In genomic region chr21:45583831-45584509, GRCh38 we compare ENCODE assay signal across 21 cellular contexts. TPM values are rescaled to one million over a fixed set of nuclear protein-coding genes. Genes with fewer than 3 reads are reported as not detected.
DNase-seq lines count a peak whose midpoint lies in the region; ATAC-seq and TF ChIP-seq lines count a peak whose summit lies in the region.
"Had no signal": no experiment of that assay in that cellular context is flagged by ENCODE, and none has a peak within 500 bp of the region (broad histone marks: within the 10 kb centered on the region; RNA-seq: fewer than 3 reads in every experiment).

No MANE protein-coding gene starts in this region.

- H3K4me3 ChIP-seq in coronary artery = no peak overlapping the region
- H3K4me3 ChIP-seq: PC-9 had no signal

- peaks cover under 1% of the 10 kb centered on the region for H3K4me1 Mint-ChIP-seq in activated CD8-positive, alpha-beta memory T cell treated with anti-CD3 and anti-CD28 coated beads, Interleukin-2, amount 10 ng/mL, durations not matched to agents 7 days and 5 days
- H3K4me1 Mint-ChIP-seq in type B pancreatic cell (ENCODE audit: unreplicated experiment) = no peaks in the 10 kb centered on the region
- H3K4me1 Mint-ChIP-seq: CD4-positive, CD25-positive, alpha-beta regulatory T cell; IgD-negative memory B cell had no signal

- no peak overlapping the region for H3K27ac Mint-ChIP-seq in activated CD8-positive, alpha-beta memory T cell treated with anti-CD3 and anti-CD28 coated beads, Interleukin-2, amount 10 ng/mL, durations not matched to agents 7 days and 5 days
- no peak overlapping the region for H3K27ac Mint-ChIP-seq in type B pancreatic cell
- H3K27ac Mint-ChIP-seq: CD4-positive, CD25-positive, alpha-beta regulatory T cell; IgD-negative memory B cell had no signal

- peak; percentile 30 for DNase-seq in activated CD8-positive, alpha-beta memory T cell treated with anti-CD3 and anti-CD28 coated beads, Interleukin-2, amount 50 U/mL, for 48 hours
- no peak for DNase-seq in activated CD8-positive, alpha-beta memory T cell treated with anti-CD3 and anti-CD28 coated beads, Interleukin-2, amount 10 ng/mL, durations not matched to agents 7 days and 5 days
- DNase-seq in coronary artery (ENCODE audit: low spot score) (peak; percentile 28), mesenteric fat pad (ENCODE audit: low spot score) (peak; percentile 64), type B pancreatic cell (ENCODE audit: extremely low spot score, unreplicated experiment) (peak; percentile 43), GM03348 (ENCODE audit: low spot score) (no peak)
- DNase-seq: BE2C; CD4-positive, CD25-positive, alpha-beta regulatory T cell; EL; GF-D8; NCI-H1105 treated with DMSO at 0.1 percent for 48 hours; NCI-H2029 treated with DMSO at 0.1 percent for 48 hours; NCI-H226; NCI-H510A treated with DMSO at 0.1 percent for 48 hours; NCI-H748 treated with DMSO at 0.1 percent for 48 hours; PC-9; RPMI8226; SHP77 had no signal

- CTCF ChIA-PET in activated CD8-positive, alpha-beta memory T cell treated with anti-CD3 and anti-CD28 coated beads, Interleukin-2, amount 10 ng/mL, durations not matched to agents 7 days and 5 days (lab: Charles Lee) = interaction anchor here (0.9 to 1.1 kb wide), 2 partner anchors 9 to 11 kb away, joined by 3 read pairs; no protein-coding TSS in a partner anchor

- no peak overlapping the region for H3K4me3 Mint-ChIP-seq in activated CD8-positive, alpha-beta memory T cell treated with anti-CD3 and anti-CD28 coated beads, Interleukin-2, amount 10 ng/mL, durations not matched to agents 7 days and 5 days
- H3K4me3 Mint-ChIP-seq in type B pancreatic cell = no peak overlapping the region
- H3K4me3 Mint-ChIP-seq: CD4-positive, CD25-positive, alpha-beta regulatory T cell; IgD-negative memory B cell had no signal

- TF ChIP-seq CTCF in coronary artery (IDR thresholded peaks at IDR 0.05) = no peak
- TF ChIP-seq CTCF in type B pancreatic cell (conservative IDR thresholded peaks at IDR 0.05) = no peak

- H3K9me3 Mint-ChIP-seq in activated CD8-positive, alpha-beta memory T cell treated with anti-CD3 and anti-CD28 coated beads, Interleukin-2, amount 10 ng/mL, durations not matched to agents 7 days and 5 days (ENCODE audit: low read depth) = peaks cover 16% of the 10 kb centered on the region
- peaks cover 23% of the 10 kb centered on the region for H3K9me3 Mint-ChIP-seq in type B pancreatic cell

- no peak for ATAC-seq in activated CD8-positive, alpha-beta memory T cell treated with anti-CD3 and anti-CD28 coated beads, Interleukin-2, amount 10 ng/mL, durations not matched to agents 7 days and 5 days
- no peak for ATAC-seq in HG02759 (IDR thresholded peaks at IDR 0.05; ENCODE audit: unreplicated experiment)
- ATAC-seq: HCT116 had no signal

- H3K36me3 Mint-ChIP-seq in activated CD8-positive, alpha-beta memory T cell treated with anti-CD3 and anti-CD28 coated beads, Interleukin-2, amount 10 ng/mL, durations not matched to agents 7 days and 5 days = peaks cover 14% of the 10 kb centered on the region
- H3K36me3 Mint-ChIP-seq in type B pancreatic cell = no peaks in the 10 kb centered on the region
- H3K36me3 Mint-ChIP-seq: CD4-positive, CD25-positive, alpha-beta regulatory T cell had no signal

- H3K27ac ChIP-seq in coronary artery = no peak overlapping the region
- H3K27ac ChIP-seq: PC-9 had no signal

- H3K27me3 Mint-ChIP-seq in activated CD8-positive, alpha-beta memory T cell treated with anti-CD3 and anti-CD28 coated beads, Interleukin-2, amount 10 ng/mL, durations not matched to agents 7 days and 5 days = peaks cover 28% of the 10 kb centered on the region
- peaks cover 26% of the 10 kb centered on the region for H3K27me3 Mint-ChIP-seq in type B pancreatic cell

RNA-seq across cellular contexts. Expression of gene SLC19A1, which starts 41.7 kb away (rescaled TPM):
- total RNA-seq in activated CD8-positive, alpha-beta memory T cell treated with anti-CD3 and anti-CD28 coated beads, Interleukin-2, amount 10 ng/mL, durations not matched to agents 7 days and 5 days = 10 to 100 TPM; 53.2 to 60.2 TPM
- total RNA-seq in mesenteric fat pad (21.7 TPM), type B pancreatic cell (ENCODE audit: low replicate concordance) (10.6 and 28.2 TPM in 2 replicates)

RNA-seq across cellular contexts. Expression of gene PCBP3, which starts 59.6 kb away (rescaled TPM):
- 1 to 10 TPM; 1.3 to 2.2 TPM for total RNA-seq in activated CD8-positive, alpha-beta memory T cell treated with anti-CD3 and anti-CD28 coated beads, Interleukin-2, amount 10 ng/mL, durations not matched to agents 7 days and 5 days
- total RNA-seq in mesenteric fat pad (32.4 TPM), type B pancreatic cell (ENCODE audit: low replicate concordance) (2.1 and 5.5 TPM in 2 replicates)
- total RNA-seq: PC-9 had no signal

Comparison
In these comparisons a context has a peak if more than half of its experiments do, and no peak if none do; other contexts are left out.
1. DNase-seq: peak in activated CD8-positive, alpha-beta memory T cell treated with anti-CD3 and anti-CD28 coated beads, Interleukin-2, amount 50 U/mL, for 48 hours (single experiment), coronary artery (single experiment), mesenteric fat pad (single experiment) and type B pancreatic cell (single experiment); none in activated CD8-positive, alpha-beta memory T cell treated with anti-CD3 and anti-CD28 coated beads, Interleukin-2, amount 10 ng/mL, durations not matched to agents 7 days and 5 days (single experiment) and GM03348 (single experiment).